ENCODE assay signal across 28 cellular contexts in the genomic region with DNA sequence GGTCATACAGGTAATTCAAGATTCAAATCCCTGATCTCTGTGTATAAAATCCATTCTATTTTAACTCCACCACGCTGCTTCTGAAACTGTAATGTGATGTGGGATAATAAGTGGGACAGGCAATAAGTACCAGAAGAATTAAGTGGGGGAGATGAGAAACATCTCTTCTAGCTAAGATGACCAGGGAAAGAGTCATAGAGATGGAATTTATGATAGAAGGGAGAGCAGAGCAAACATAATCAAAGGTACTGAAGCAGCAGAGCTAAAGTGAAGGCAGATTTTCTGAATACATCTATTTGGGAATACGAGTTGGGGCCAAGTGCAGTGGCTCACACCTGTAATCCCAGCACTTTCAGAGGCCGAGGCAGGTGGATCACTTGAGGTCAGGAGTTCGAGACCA.
"Had no signal": no experiment of that assay in that cellular context is flagged by ENCODE, and none has a peak within 500 bp of the region (broad histone marks: within the 10 kb centered on the region; RNA-seq: fewer than 3 reads in every experiment).

No MANE protein-coding gene starts in this region.

- ATAC-seq: activated CD8-positive, alpha-beta T cell treated with anti-CD3 and anti-CD28 coated beads, Interleukin-2, amount 10 ng/mL, durations not matched to agents 7 days and 5 days; WTC11 had no signal

- H3K27ac Mint-ChIP-seq: activated CD8-positive, alpha-beta T cell treated with anti-CD3 and anti-CD28 coated beads, Interleukin-2, amount 10 ng/mL, durations not matched to agents 7 days and 5 days; activated naive CD8-positive, alpha-beta T cell treated with anti-CD3 and anti-CD28 coated beads, Interleukin-2, amount 10 ng/mL, durations not matched to agents 7 days and 5 days; T-helper 1 cell treated with Interleukin-12 subunit alpha and Interleukin-12 subunit beta and Interleukin-4 antibody, amounts not matched to agents 30 μg/mL and 1 μg/mL, for 36 hours; WTC11 had no signal

- H3K9me3 ChIP-seq: adrenal gland, breast epithelium, Peyer's patch, SJCRH30 had no signal

- H3K4me3 Mint-ChIP-seq: activated CD8-positive, alpha-beta T cell treated with anti-CD3 and anti-CD28 coated beads, Interleukin-2, amount 10 ng/mL, durations not matched to agents 7 days and 5 days; activated naive CD8-positive, alpha-beta T cell treated with anti-CD3 and anti-CD28 coated beads, Interleukin-2, amount 10 ng/mL, durations not matched to agents 7 days and 5 days; T-helper 1 cell treated with Interleukin-12 subunit alpha and Interleukin-12 subunit beta and Interleukin-4 antibody, amounts not matched to agents 30 μg/mL and 1 μg/mL, for 36 hours; WTC11 had no signal

- H3K27me3 ChIP-seq: adrenal gland, breast epithelium, Peyer's patch, SJCRH30 had no signal

- DNase-seq: activated CD4-positive, alpha-beta T cell treated with anti-CD3 and anti-CD28 coated beads for 48 hours; activated CD4-positive, alpha-beta T cell treated with anti-CD3 and anti-CD28 coated beads, Interleukin-2, amount 50 U/mL, for 4 hours; activated CD4-positive, CD25-positive, alpha-beta regulatory T cell treated with anti-CD3 and anti-CD28 coated beads, Interleukin-2, amount 50 U/mL, for 72 hours; activated CD8-positive, alpha-beta memory T cell treated with anti-CD3 and anti-CD28 coated beads, Interleukin-2, amount 50 U/mL, for 48 hours; activated CD8-positive, alpha-beta T cell treated with anti-CD3 and anti-CD28 coated beads, Interleukin-2, amount 10 ng/mL, durations not matched to agents 7 days and 5 days; activated naive CD4-positive, alpha-beta T cell treated with anti-CD3 and anti-CD28 coated beads, Interleukin-2, amount 50 U/mL, for 16 hours; activated naive CD8-positive, alpha-beta T cell treated with anti-CD3 and anti-CD28 coated beads, Interleukin-2, amount 10 ng/mL, durations not matched to agents 7 days and 5 days; activated T-cell treated with anti-CD3 and anti-CD28 coated beads, Interleukin-2, amount 50 U/mL, for 1 hour; adrenal gland; anterior cingulate cortex; caudate nucleus; MM.1S; NCI-H1105; NCI-H1436; NCI-H1694 treated with DMSO at 0.1 percent for 48 hours; NCI-H2029 treated with DMSO at 0.1 percent for 48 hours; NCI-H345; NCI-H510A; NCI-H69; NK-92 treated with Interleukin-12 subunit alpha and Interleukin-12 subunit beta, amount 100 ng/mL, for 24 hours; OCI-M1; Peyer's patch; Right ventricle myocardium superior; SJCRH30 had no signal

- H3K4me3 ChIP-seq: adrenal gland, breast epithelium, Peyer's patch, SJCRH30 had no signal

- H3K27ac ChIP-seq: adrenal gland, breast epithelium, Peyer's patch, RWPE1, SJCRH30 had no signal

- H3K4me1 Mint-ChIP-seq: WTC11 had no signal

- H3K27me3 Mint-ChIP-seq: activated naive CD8-positive, alpha-beta T cell treated with anti-CD3 and anti-CD28 coated beads, Interleukin-2, amount 10 ng/mL, durations not matched to agents 7 days and 5 days had no signal

- H3K9me3 Mint-ChIP-seq: activated naive CD8-positive, alpha-beta T cell treated with anti-CD3 and anti-CD28 coated beads, Interleukin-2, amount 10 ng/mL, durations not matched to agents 7 days and 5 days; T-helper 1 cell treated with Interleukin-12 subunit alpha and Interleukin-12 subunit beta and Interleukin-4 antibody, amounts not matched to agents 30 μg/mL and 1 μg/mL, for 36 hours; WTC11 had no signal
